Comparison of ENCODE assay signal across 34 cellular contexts in the genomic region with DNA sequence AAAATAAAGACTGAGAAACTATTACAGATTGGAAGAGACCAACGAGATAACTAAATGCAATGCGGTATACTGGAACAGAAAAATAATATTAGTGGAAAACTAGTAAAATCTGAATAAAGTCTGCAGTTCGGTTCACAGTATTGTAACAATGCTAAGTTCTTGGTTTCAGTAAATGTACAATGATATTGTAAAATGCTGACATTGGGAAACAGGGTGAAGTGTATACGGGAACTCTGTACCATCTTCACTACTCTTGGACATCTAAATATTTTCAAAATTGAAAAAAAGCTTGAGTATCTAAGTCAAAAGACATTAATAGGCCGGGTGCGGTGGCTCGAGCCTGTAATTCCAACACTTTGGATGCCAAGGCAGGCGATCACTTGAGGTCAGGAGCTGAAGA.
"Had no signal": no experiment of that assay in that cellular context is flagged by ENCODE, and none has a peak within 500 bp of the region (broad histone marks: within the 10 kb centered on the region; RNA-seq: fewer than 3 reads in every experiment).

No MANE protein-coding gene starts in this region.

- H3K27me3 ChIP-seq: adrenal gland, body of pancreas, brain microvascular endothelial cell, breast epithelium had no signal

- DNase-seq: activated B cell treated with CpG ODN at 0.5 μM for 24 hours; activated CD4-positive, alpha-beta memory T cell treated with anti-CD3 and anti-CD28 coated beads for 36 hours; activated CD4-positive, alpha-beta T cell treated with anti-CD3 and anti-CD28 coated beads for 4 hours; activated CD4-positive, alpha-beta T cell treated with anti-CD3 and anti-CD28 coated beads, Interleukin-2, amount 10 ng/mL, durations not matched to agents 24 days and 14 days; activated CD4-positive, alpha-beta T cell treated with anti-CD3 and anti-CD28 coated beads, Interleukin-2, amount 50 U/mL, for 1 hour; activated CD4-positive, alpha-beta T cell treated with anti-CD3 and anti-CD28 coated beads, Interleukin-2, amount 50 U/mL, for 4 hours; activated CD4-positive, CD25-positive, alpha-beta regulatory T cell treated with anti-CD3 and anti-CD28 coated beads, Interleukin-2, amount 50 U/mL, for 72 hours; activated CD8-positive, alpha-beta memory T cell treated with anti-CD3 and anti-CD28 coated beads, Interleukin-2, amount 50 U/mL, for 4 hours; activated CD8-positive, alpha-beta T cell treated with anti-CD3 and anti-CD28 coated beads for 36 hours; activated effector memory CD4-positive, alpha-beta T cell treated with anti-CD3 and anti-CD28 coated beads, Interleukin-2, amount 50 U/mL, for 16 hours; activated gamma-delta T cell treated with Interleukin-2 at 50 U/mL for 16 hours; activated naive CD4-positive, alpha-beta T cell; activated naive CD4-positive, alpha-beta T cell treated with anti-CD3 and anti-CD28 coated beads for 36 hours; activated naive CD4-positive, alpha-beta T cell treated with anti-CD3 and anti-CD28 coated beads, Interleukin-2, amount 50 U/mL, for 16 hours; activated naive CD8-positive, alpha-beta T cell treated with anti-CD3 and anti-CD28 coated beads for 36 hours; activated T-cell treated with anti-CD3 and anti-CD28 coated beads for 4 hours; activated T-cell treated with anti-CD3 and anti-CD28 coated beads, Interleukin-2, amount 50 U/mL, for 1 hour; activated T-cell treated with anti-CD3 and anti-CD28 coated beads, Interleukin-2, amount 50 U/mL, for 4 hours; activated T-cell treated with anti-CD3 and anti-CD28 coated beads, Interleukin-2, amount 50 U/mL, for 72 hours; adrenal gland; amniotic stem cell; aorta; body of pancreas; brain microvascular endothelial cell; central memory CD4-positive, alpha-beta T cell; T-helper 1 cell; T-helper 2 cell; T-helper 9 cell had no signal

- H3K27ac ChIP-seq: adrenal gland, body of pancreas, brain microvascular endothelial cell, breast epithelium, VCaP had no signal

- H3K36me3 ChIP-seq: adrenal gland, brain microvascular endothelial cell, breast epithelium had no signal

- H3K4me1 ChIP-seq: adrenal gland, body of pancreas, breast epithelium had no signal

- H3K9me3 ChIP-seq: adrenal gland, body of pancreas, breast epithelium had no signal

- H3K4me3 ChIP-seq: adrenal gland, body of pancreas, breast epithelium had no signal

- FAIRE-seq: astrocyte, TTC549 had no signal

- ATAC-seq: activated CD8-positive, alpha-beta T cell treated with anti-CD3 and anti-CD28 coated beads for 36 hours; activated naive CD4-positive, alpha-beta T cell treated with anti-CD3 and anti-CD28 coated beads, Interleukin-2, amount 50 U/mL, for 72 hours; activated T-cell treated with anti-CD3 and anti-CD28 coated beads, Interleukin-2, amount 50 U/mL, for 4 hours; activated T-cell treated with anti-CD3 and anti-CD28 coated beads, Interleukin-2, amount 50 U/mL, for 72 hours; activated T-helper 17 cell treated with anti-CD3 and anti-CD28 coated beads, Interleukin-2, amount 50 U/mL, for 72 hours; body of pancreas had no signal
